22 cellular contexts compared by ENCODE assay signal in the genomic region with DNA sequence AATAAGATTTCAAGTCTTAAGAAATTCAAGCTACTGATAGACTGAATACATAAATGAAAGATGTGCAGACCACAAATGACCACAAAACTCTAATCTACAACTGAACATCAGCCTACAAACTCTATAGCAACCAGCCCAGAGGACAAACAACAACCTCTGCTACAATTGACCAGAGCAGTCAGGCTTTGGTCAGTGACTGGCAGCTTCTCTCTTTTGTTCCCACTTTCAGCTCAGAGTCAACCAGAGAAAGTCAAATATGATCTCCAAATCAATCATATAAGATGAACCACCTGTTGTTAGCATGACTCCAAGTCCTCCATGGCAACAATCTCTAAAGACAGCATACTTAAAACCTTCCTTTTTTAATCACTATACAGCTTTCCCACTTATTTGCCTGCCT.
A peak's percentile ranks its signal among the peaks of the same experiment; 100 is the strongest.
DNase-seq lines count a peak whose midpoint lies in the region; ATAC-seq, FAIRE-seq and TF ChIP-seq lines count a peak whose summit lies in the region.
"Had no signal": no experiment of that assay in that cellular context is flagged by ENCODE, and none has a peak within 500 bp of the region (broad histone marks: within the 10 kb centered on the region; RNA-seq: fewer than 3 reads in every experiment).

No MANE protein-coding gene starts in this region.

- H3K9me3 Mint-ChIP-seq in progenitor cell of endocrine pancreas (ENCODE audit: low read depth) = peaks cover 7% of the 10 kb centered on the region

- no peaks in the 10 kb centered on the region for H3K79me2 ChIP-seq in H1 (ENCODE audit: control insufficient read depth in 1 of 2, insufficient read depth in 2 of 2, low read length in 2 of 2)

- H3K27me3 Mint-ChIP-seq in progenitor cell of endocrine pancreas = no peaks in the 10 kb centered on the region
- H3K27me3 Mint-ChIP-seq: CD4-positive, alpha-beta memory T cell had no signal

- H3K9ac ChIP-seq in H1 (replicated peaks in 1 of 4; ENCODE audit: extremely low read depth in 1 of 4, low read depth in 3 of 4, low read length in 3 of 4) = no peak overlapping the region

- H4K8ac ChIP-seq in H1 (ENCODE audit: extremely low read depth, insufficient read depth, low read length) = no peak overlapping the region

- no peaks in the 10 kb centered on the region for H3K36me3 ChIP-seq in H1 (ENCODE audit: control insufficient read depth in 2 of 4, insufficient read depth in 4 of 4, low read length in 3 of 4)

- ATAC-seq in GM19463 (IDR thresholded peaks at IDR 0.05; ENCODE audit: unreplicated experiment) = no peak
- no peak for ATAC-seq in left lobe of liver
- ATAC-seq in GM18502 (IDR thresholded peaks at IDR 0.05; ENCODE audit: poor library complexity, unreplicated experiment) = no peak
- ATAC-seq: A549 had no signal

- DNase-seq in AG10803 (ENCODE audit: low read depth) = peak; percentile 8
- DNase-seq in LHCN-M2 (ENCODE audit: low read depth) = peak; percentile 53
- no peak for DNase-seq in H1 (ENCODE audit: low read depth in 1 of 2, low spot score in 2 of 2)
- no peak for DNase-seq in progenitor cell of endocrine pancreas (ENCODE audit: low spot score, unreplicated experiment)
- DNase-seq in left lobe of liver (ENCODE audit: low spot score) = no peak
- no peak for DNase-seq in midbrain (lab: John Stamatoyannopoulos, UW)
- DNase-seq: 8988T; ACHN; C1 segment of cervical spinal cord; Calu3; CD4-positive, alpha-beta memory T cell; COR-L47; DMS79; EL; GDM1; GOT3; H7; HCEC 1CT had no signal

- H2AK5ac ChIP-seq in H1 (ENCODE audit: low read depth, low read length) = no peak overlapping the region

- H3K14ac ChIP-seq in H1 (ENCODE audit: insufficient read length) = no peak overlapping the region

- no peaks in the 10 kb centered on the region for H4K20me1 ChIP-seq in H1 (replicated peaks in 1 of 2; ENCODE audit: control insufficient read depth in 1 of 2, insufficient read depth in 2 of 2, low read length in 2 of 2)

- H4K91ac ChIP-seq in H1 (replicated peaks; ENCODE audit: insufficient read length, low read length) = no peak overlapping the region

- TF ChIP-seq CTCF in AG10803 (conservative IDR thresholded peaks at IDR 0.05; ENCODE audit: low read length) (no peak), H1 (IDR thresholded peaks at IDR 0.05; ENCODE audit: control extremely low read depth in 1 of 3, insufficient read depth in 1 of 3, low read depth in 1 of 3, low read length in 3 of 3) (no peak), progenitor cell of endocrine pancreas (IDR thresholded peaks at IDR 0.05; ENCODE audit: unreplicated experiment) (no peak)

- TF ChIP-seq RAD21 in H1 (IDR thresholded peaks at IDR 0.05 in 1 of 2, conservative IDR thresholded peaks at IDR 0.05 in 1 of 2; ENCODE audit: low read depth in 2 of 2, low read length in 2 of 2) = no peak

- no peak overlapping the region for H3K56ac ChIP-seq in H1 (replicated peaks; ENCODE audit: insufficient read length, low read depth, low read length)

- H3K4me2 ChIP-seq in H1 (ENCODE audit: insufficient read depth in 1 of 2, low read depth in 2 of 2, low read length in 2 of 2) = no peak overlapping the region
- H3K4me2 ChIP-seq: A549 had no signal

- H3K4me1 ChIP-seq in H1 (replicated peaks in 1 of 4; ENCODE audit: control insufficient read depth in 3 of 4, insufficient read depth in 4 of 4, low read length in 3 of 4) = no peaks in the 10 kb centered on the region; a peak in 1 of 7 replicates
- H3K4me1 ChIP-seq: A549 had no signal

- H2BK20ac ChIP-seq in H1 (ENCODE audit: low read length) = no peak overlapping the region

- H4K5ac ChIP-seq in H1 (ENCODE audit: insufficient read length, low read depth, low read length) = no peak overlapping the region

- no peaks in the 10 kb centered on the region for H3K36me3 Mint-ChIP-seq in progenitor cell of endocrine pancreas (ENCODE audit: insufficient read depth)
- H3K36me3 Mint-ChIP-seq: CD4-positive, alpha-beta memory T cell had no signal

- CTCF ChIA-PET in H1 (lab: Charles Lee; ENCODE audit: partially characterized antibody) = no interaction called here

- POLR2A ChIA-PET in H1 (lab: Charles Lee; ENCODE audit: partially characterized antibody) = no interaction called here

- no peak for FAIRE-seq in H1 (lab: Jason Lieb, UNC)
- FAIRE-seq: A549, GM12891 had no signal

- H3K9me3 ChIP-seq in H1 (ENCODE audit: insufficient read depth in 2 of 2, low read depth in 1 of 2, low read length in 1 of 2) = no peaks in the 10 kb centered on the region
- H3K9me3 ChIP-seq: A549 had no signal

- peak overlapping the region; percentile 72 for H3K27ac Mint-ChIP-seq in progenitor cell of endocrine pancreas
- H3K27ac Mint-ChIP-seq: CD4-positive, alpha-beta memory T cell had no signal

- H2AFZ ChIP-seq in H1 (ENCODE audit: low read length) = 0 out of 2 replicates have a peak overlapping the region, but pooled peaks have one; percentile 18

- TF ChIP-seq POLR2A in H1 (IDR thresholded peaks at IDR 0.05; ENCODE audit: control extremely low read depth in 1 of 2, low read depth in 2 of 2, low read length in 2 of 2) = no peak

- H3K23ac ChIP-seq in H1 (ENCODE audit: insufficient read length) = no peak overlapping the region

- no peak overlapping the region for H3K4me3 ChIP-seq in AG10803 (ENCODE audit: low read length)
- H3K4me3 ChIP-seq in H1 (ENCODE audit: extremely low read depth in 1 of 4, insufficient read depth in 2 of 4, low read depth in 3 of 4, low read length in 4 of 4) = no peak overlapping the region
- H3K4me3 ChIP-seq: A549 had no signal

- H2BK120ac ChIP-seq in H1 (replicated peaks; ENCODE audit: low read depth, low read length) = no peak overlapping the region

- H3K4ac ChIP-seq in H1 (replicated peaks; ENCODE audit: insufficient read length, low read depth, low read length) = no peak overlapping the region

- H2BK5ac ChIP-seq in H1 (ENCODE audit: low read depth, low read length) = no peak overlapping the region

- H3K4me1 Mint-ChIP-seq in progenitor cell of endocrine pancreas (ENCODE audit: low read depth) = peaks cover 24% of the 10 kb centered on the region
- H3K4me1 Mint-ChIP-seq: CD4-positive, alpha-beta memory T cell had no signal

- no peak overlapping the region for H3K18ac ChIP-seq in H1 (ENCODE audit: extremely low read depth, low read length)

- H3K27me3 ChIP-seq in H1 (replicated peaks in 1 of 4; ENCODE audit: control insufficient read depth in 3 of 4, extremely low read depth in 1 of 4, insufficient read depth in 3 of 4, low read length in 3 of 4) = no peaks in the 10 kb centered on the region

- no peak overlapping the region for H2BK12ac ChIP-seq in H1 (ENCODE audit: low read depth, low read length)

- H3K4me3 Mint-ChIP-seq in progenitor cell of endocrine pancreas (ENCODE audit: low read depth) = no peak overlapping the region
- H3K4me3 Mint-ChIP-seq: CD4-positive, alpha-beta memory T cell had no signal

- H3K27ac ChIP-seq in H1 (ENCODE audit: low read depth, low read length) = no peak overlapping the region
- H3K27ac ChIP-seq: A549 had no signal

- H3K23me2 ChIP-seq in H1 (ENCODE audit: low read depth, low read length) = no peaks in the 10 kb centered on the region

- H2BK15ac ChIP-seq in H1 (ENCODE audit: low read length) = no peak overlapping the region

- no peak for TF ChIP-seq EP300 in H1 (IDR thresholded peaks at IDR 0.05; ENCODE audit: borderline replicate concordance in 1 of 2, low read depth in 2 of 2, low read length in 2 of 2)

- no peaks in the 10 kb centered on the region for H3K79me1 ChIP-seq in H1 (ENCODE audit: low read depth, low read length)

TF ChIP-seq in H1, 55 proteins besides CTCF, POLR2A, EP300 and RAD21:
- no peak for TF ChIP-seq KDM5A (IDR thresholded peaks at IDR 0.05; ENCODE audit: low read length)
- TF ChIP-seq, protein P1, sequence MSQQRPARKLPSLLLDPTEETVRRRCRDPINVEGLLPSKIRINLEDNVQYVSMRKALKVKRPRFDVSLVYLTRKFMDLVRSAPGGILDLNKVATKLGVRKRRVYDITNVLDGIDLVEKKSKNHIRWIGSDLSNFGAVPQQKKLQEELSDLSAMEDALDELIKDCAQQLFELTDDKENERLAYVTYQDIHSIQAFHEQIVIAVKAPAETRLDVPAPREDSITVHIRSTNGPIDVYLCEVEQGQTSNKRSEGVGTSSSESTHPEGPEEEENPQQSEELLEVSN (IDR thresholded peaks at IDR 0.05) = no peak

Comparison
In these comparisons a context has a peak if more than half of its experiments do, and no peak if none do; other contexts are left out.
1. DNase-seq: peak in AG10803 (single experiment) and LHCN-M2 (single experiment); none in H1 (0 of 2), progenitor cell of endocrine pancreas (single experiment), left lobe of liver (single experiment) and midbrain (single experiment).